In genomic region chr7:7351832-7352231, GRCh38 we compare ENCODE assay signal across 32 cellular contexts.
"Had no signal": no experiment of that assay in that cellular context is flagged by ENCODE, and none has a peak within 500 bp of the region (broad histone marks: within the 10 kb centered on the region; RNA-seq: fewer than 3 reads in every experiment).

No MANE protein-coding gene starts in this region.

- H3K27me3 ChIP-seq: SJCRH30 had no signal

- H3K9me3 Mint-ChIP-seq: activated CD4-positive, alpha-beta T cell treated with anti-CD3 and anti-CD28 coated beads, Interleukin-2, amount 10 ng/mL, durations not matched to agents 24 days and 14 days; activated naive CD4-positive, alpha-beta T cell treated with anti-CD3 and anti-CD28 coated beads, Interleukin-2, amount 10 ng/mL, durations not matched to agents 7 days and 5 days; activated naive CD8-positive, alpha-beta T cell treated with anti-CD3 and anti-CD28 coated beads, Interleukin-2, amount 50 U/mL, for 24 hours; activated T-cell treated with anti-CD3 and anti-CD28 coated beads, Interleukin-2, amount 50 U/mL, for 24 hours; activated T-helper 2 cell treated with anti-CD3 and anti-CD28 coated beads, Interferon-gamma antibody, Interleukin-2, Interleukin-4, amounts not matched to agents 10 μg/mL and 5 μg/mL and 100 μg/mL, durations not matched to agents 14 hours and 24 hours and 36 hours; brain had no signal

- H3K4me3 Mint-ChIP-seq: activated CD4-positive, alpha-beta T cell treated with anti-CD3 and anti-CD28 coated beads, Interleukin-2, amount 10 ng/mL, durations not matched to agents 24 days and 14 days; activated CD8-positive, alpha-beta T cell treated with anti-CD3 and anti-CD28 coated beads, Interleukin-2, amount 10 ng/mL, durations not matched to agents 7 days and 5 days; activated naive CD4-positive, alpha-beta T cell treated with anti-CD3 and anti-CD28 coated beads, Interleukin-2, amount 10 ng/mL, durations not matched to agents 7 days and 5 days; activated naive CD8-positive, alpha-beta T cell; activated naive CD8-positive, alpha-beta T cell treated with anti-CD3 and anti-CD28 coated beads, Interleukin-2, amount 50 U/mL, for 24 hours; activated T-cell treated with anti-CD3 and anti-CD28 coated beads, Interleukin-2, amount 50 U/mL, for 24 hours; brain had no signal

- H3K4me1 Mint-ChIP-seq: activated CD4-positive, alpha-beta T cell treated with anti-CD3 and anti-CD28 coated beads, Interleukin-2, amount 10 ng/mL, durations not matched to agents 24 days and 14 days; activated naive CD4-positive, alpha-beta T cell treated with anti-CD3 and anti-CD28 coated beads, Interleukin-2, amount 10 ng/mL, durations not matched to agents 7 days and 5 days; activated naive CD8-positive, alpha-beta T cell treated with anti-CD3 and anti-CD28 coated beads, Interleukin-2, amount 50 U/mL, for 24 hours; brain had no signal

- H3K9me3 ChIP-seq: MG63, SJCRH30 had no signal

- H3K36me3 Mint-ChIP-seq: activated naive CD4-positive, alpha-beta T cell treated with anti-CD3 and anti-CD28 coated beads, Interleukin-2, amount 10 ng/mL, durations not matched to agents 7 days and 5 days; brain had no signal

- H3K27me3 Mint-ChIP-seq: activated naive CD8-positive, alpha-beta T cell treated with anti-CD3 and anti-CD28 coated beads, Interleukin-2, amount 50 U/mL, for 24 hours; brain had no signal

- DNase-seq: activated CD4-positive, alpha-beta T cell treated with anti-CD3 and anti-CD28 coated beads, Interleukin-2, amount 10 ng/mL, durations not matched to agents 24 days and 14 days; activated CD4-positive, alpha-beta T cell treated with anti-CD3 and anti-CD28 coated beads, Interleukin-2, amount 50 U/mL, for 4 hours; activated CD8-positive, alpha-beta T cell treated with anti-CD3 and anti-CD28 coated beads, Interleukin-2, amount 10 ng/mL, durations not matched to agents 7 days and 5 days; activated gamma-delta T cell treated with Interleukin-2 at 50 U/mL for 16 hours; activated naive CD4-positive, alpha-beta T cell treated with anti-CD3 and anti-CD28 coated beads, Interleukin-2, amount 10 ng/mL, durations not matched to agents 7 days and 5 days; activated naive CD8-positive, alpha-beta T cell treated with anti-CD3 and anti-CD28 coated beads, Interleukin-2, amount 50 U/mL, for 24 hours; activated T-cell treated with anti-CD3 and anti-CD28 coated beads, Interleukin-2, amount 50 U/mL, for 24 hours; anterior cingulate cortex; caudate nucleus; cerebellar nuclear complex; Kasumi-1; MG63; NCI-H1048; NCI-H1105 treated with DMSO at 0.1 percent for 48 hours; NCI-H1436; NCI-H1694; NCI-H1930; NCI-H2081 treated with DMSO at 0.1 percent for 48 hours; NCI-H226; NCI-H510A; NCI-H526; NCI-H748 treated with DMSO at 0.1 percent for 48 hours; NK-92 treated with Interleukin-12 subunit alpha and Interleukin-12 subunit beta, amount 100 ng/mL, for 24 hours; OCI-M1; SHP77; SJCRH30; T1000; WERI-Rb-1 had no signal

- ATAC-seq: activated CD8-positive, alpha-beta T cell treated with anti-CD3 and anti-CD28 coated beads, Interleukin-2, amount 10 ng/mL, durations not matched to agents 7 days and 5 days; activated naive CD8-positive, alpha-beta T cell treated with anti-CD3 and anti-CD28 coated beads, Interleukin-2, amount 50 U/mL, for 24 hours had no signal

- H3K27ac Mint-ChIP-seq: activated CD4-positive, alpha-beta T cell treated with anti-CD3 and anti-CD28 coated beads, Interleukin-2, amount 10 ng/mL, durations not matched to agents 24 days and 14 days; activated CD8-positive, alpha-beta T cell treated with anti-CD3 and anti-CD28 coated beads, Interleukin-2, amount 10 ng/mL, durations not matched to agents 7 days and 5 days; activated naive CD4-positive, alpha-beta T cell treated with anti-CD3 and anti-CD28 coated beads, Interleukin-2, amount 10 ng/mL, durations not matched to agents 7 days and 5 days; activated naive CD8-positive, alpha-beta T cell; activated naive CD8-positive, alpha-beta T cell treated with anti-CD3 and anti-CD28 coated beads, Interleukin-2, amount 50 U/mL, for 24 hours; activated T-cell treated with anti-CD3 and anti-CD28 coated beads, Interleukin-2, amount 50 U/mL, for 24 hours; activated T-helper 2 cell treated with anti-CD3 and anti-CD28 coated beads, Interferon-gamma antibody, Interleukin-2, Interleukin-4, amounts not matched to agents 10 μg/mL and 5 μg/mL and 100 μg/mL, durations not matched to agents 14 hours and 24 hours and 36 hours had no signal

- H3K4me1 ChIP-seq: SJCRH30 had no signal

- H3K4me3 ChIP-seq: MG63, SJCRH30, SK-N-MC had no signal

- H3K36me3 ChIP-seq: MG63, SJCRH30, WERI-Rb-1 had no signal

- H3K27ac ChIP-seq: SJCRH30, SK-N-MC, WERI-Rb-1 had no signal
